20 cellular contexts compared by ENCODE assay signal in the genomic region with DNA sequence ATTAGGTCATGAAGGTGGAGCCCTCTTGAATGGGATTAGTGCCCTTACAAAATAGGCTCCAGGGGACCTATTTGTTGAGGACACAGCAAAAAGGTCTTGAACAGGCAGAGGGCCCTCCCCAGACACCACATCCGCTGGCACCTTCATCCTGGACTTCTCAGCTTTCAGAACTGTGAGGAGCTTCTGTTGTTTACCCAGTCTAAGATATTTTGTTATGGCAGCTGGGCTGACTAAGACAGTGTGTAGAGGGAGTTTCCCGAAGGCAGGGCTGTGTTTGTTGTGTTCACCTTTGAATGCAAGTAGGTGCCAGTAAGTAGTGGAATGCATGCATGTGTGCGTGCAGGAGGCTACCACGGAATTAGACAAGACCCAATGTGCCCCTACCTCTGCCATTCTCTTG.
"Had no signal": no experiment of that assay in that cellular context is flagged by ENCODE, and none has a peak within 500 bp of the region (broad histone marks: within the 10 kb centered on the region; RNA-seq: fewer than 3 reads in every experiment).

No MANE protein-coding gene starts in this region.

- H3K36me3 Mint-ChIP-seq: activated naive CD8-positive, alpha-beta T cell treated with anti-CD3 and anti-CD28 coated beads, Interleukin-2, amount 10 ng/mL, durations not matched to agents 7 days and 5 days; brain; stimulated activated naive B cell treated with anti-CD40 and anti-IgM and Interleukin-4, amounts not matched to agents 10 μg/mL and 1 μg/mL and 100 μg/mL, for 72 hours had no signal

- H3K4me3 Mint-ChIP-seq: activated CD4-positive, alpha-beta T cell treated with anti-CD3 and anti-CD28 coated beads, Interleukin-2, amount 10 ng/mL, durations not matched to agents 24 days and 14 days; activated naive CD8-positive, alpha-beta T cell treated with anti-CD3 and anti-CD28 coated beads, Interleukin-2, amount 10 ng/mL, durations not matched to agents 7 days and 5 days; brain; dendritic cell treated with granulocyte-macrophage colony-stimulating factor and Interleukin-4, amounts not matched to agents 40 ng/mL and 50 ng/mL, for 4 days; endodermal cell; nephron; stimulated activated naive B cell treated with anti-CD40 and anti-IgM and Interleukin-4, amounts not matched to agents 10 μg/mL and 1 μg/mL and 100 μg/mL, for 72 hours; T-helper 1 cell treated with Interleukin-12 subunit alpha and Interleukin-12 subunit beta and Interleukin-4 antibody, amounts not matched to agents 30 μg/mL and 1 μg/mL, for 36 hours had no signal

- H3K27me3 ChIP-seq: transverse colon had no signal

- H3K4me3 ChIP-seq: transverse colon had no signal

- H3K9me3 Mint-ChIP-seq: activated CD4-positive, alpha-beta T cell treated with anti-CD3 and anti-CD28 coated beads, Interleukin-2, amount 10 ng/mL, durations not matched to agents 24 days and 14 days; activated naive CD8-positive, alpha-beta T cell treated with anti-CD3 and anti-CD28 coated beads, Interleukin-2, amount 10 ng/mL, durations not matched to agents 7 days and 5 days; brain; dendritic cell treated with granulocyte-macrophage colony-stimulating factor and Interleukin-4, amounts not matched to agents 40 ng/mL and 50 ng/mL, for 4 days; endodermal cell; nephron; stimulated activated naive B cell treated with anti-CD40 and anti-IgM and Interleukin-4, amounts not matched to agents 10 μg/mL and 1 μg/mL and 100 μg/mL, for 72 hours; T-helper 1 cell treated with Interleukin-12 subunit alpha and Interleukin-12 subunit beta and Interleukin-4 antibody, amounts not matched to agents 30 μg/mL and 1 μg/mL, for 36 hours had no signal

- H3K27ac Mint-ChIP-seq: activated CD4-positive, alpha-beta T cell treated with anti-CD3 and anti-CD28 coated beads, Interleukin-2, amount 10 ng/mL, durations not matched to agents 24 days and 14 days; activated naive CD8-positive, alpha-beta T cell treated with anti-CD3 and anti-CD28 coated beads, Interleukin-2, amount 10 ng/mL, durations not matched to agents 7 days and 5 days; dendritic cell treated with granulocyte-macrophage colony-stimulating factor and Interleukin-4, amounts not matched to agents 40 ng/mL and 50 ng/mL, for 4 days; endodermal cell; nephron; stimulated activated naive B cell treated with anti-CD40 and anti-IgM and Interleukin-4, amounts not matched to agents 10 μg/mL and 1 μg/mL and 100 μg/mL, for 72 hours; T-helper 1 cell treated with Interleukin-12 subunit alpha and Interleukin-12 subunit beta and Interleukin-4 antibody, amounts not matched to agents 30 μg/mL and 1 μg/mL, for 36 hours had no signal

- H3K36me3 ChIP-seq: transverse colon had no signal

- DNase-seq: activated CD4-positive, alpha-beta T cell treated with anti-CD3 and anti-CD28 coated beads, Interleukin-2, amount 10 ng/mL, durations not matched to agents 24 days and 14 days; activated effector memory CD4-positive, alpha-beta T cell treated with anti-CD3 and anti-CD28 coated beads, Interleukin-2, amount 50 U/mL, for 16 hours; activated naive CD8-positive, alpha-beta T cell treated with anti-CD3 and anti-CD28 coated beads, Interleukin-2, amount 10 ng/mL, durations not matched to agents 7 days and 5 days; endodermal cell; glutamatergic neuron; hypothalamus; left ventricle myocardium superior; mesendoderm; nucleus accumbens; posterior cingulate gyrus; retina; stimulated activated CD4-positive, alpha-beta T cell treated with anti-CD3 and anti-CD28 coated beads, Interleukin-2, amount 100 ng/mL, for 48 hours; stimulated activated naive B cell treated with anti-CD40 and anti-IgM and Interleukin-4, amounts not matched to agents 10 μg/mL and 1 μg/mL and 100 μg/mL, for 72 hours; substantia nigra; transverse colon had no signal

- H3K9me3 ChIP-seq: transverse colon had no signal

- ATAC-seq: esophagus mucosa; left ventricle myocardium superior; stimulated activated naive B cell treated with anti-CD40 and anti-IgM and Interleukin-4, amounts not matched to agents 10 μg/mL and 1 μg/mL and 100 μg/mL, for 72 hours had no signal

- H3K27ac ChIP-seq: transverse colon had no signal

- H3K27me3 Mint-ChIP-seq: dendritic cell treated with granulocyte-macrophage colony-stimulating factor and Interleukin-4, amounts not matched to agents 40 ng/mL and 50 ng/mL, for 4 days had no signal
